8 cellular contexts compared by ENCODE assay signal in the genomic region with DNA sequence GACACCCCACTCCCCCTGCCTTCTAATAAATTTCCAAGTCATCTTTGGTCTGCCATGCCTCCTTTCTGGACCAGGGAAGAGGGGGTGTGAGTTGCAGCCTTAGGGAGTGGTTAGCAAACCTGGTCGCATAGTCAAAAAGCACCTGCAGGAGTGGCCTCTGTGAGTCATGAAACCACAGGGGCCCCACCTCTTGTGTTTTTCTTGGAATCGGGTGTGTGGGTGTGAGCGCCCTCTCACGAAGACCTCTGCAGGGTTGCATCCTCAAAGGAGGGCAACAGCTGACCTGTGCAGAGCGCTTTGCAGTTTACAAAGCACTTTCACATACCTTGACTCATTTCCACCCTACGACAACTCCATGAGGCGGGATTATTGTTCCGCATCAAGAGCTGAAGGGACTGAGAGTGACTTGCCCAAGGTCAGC. TPM values are rescaled to one million over a fixed set of nuclear protein-coding genes. Genes with fewer than 3 reads are reported as not detected.
DNase-seq lines count a peak whose midpoint lies in the region; ATAC-seq and TF ChIP-seq lines count a peak whose summit lies in the region.

No MANE protein-coding gene starts in this region.

- no peak for TF ChIP-seq POLR2A in erythroblast (IDR thresholded peaks at IDR 0.05; ENCODE audit: low read length)

- peak; percentile 27 for DNase-seq in T follicular helper cell (ENCODE audit: low read depth)
- DNase-seq in activated naive CD8-positive, alpha-beta T cell treated with anti-CD3 and anti-CD28 coated beads, Interleukin-2, amount 10 ng/mL, durations not matched to agents 7 days and 5 days = peak; percentile 88
- peak; percentile 69 to 83 for DNase-seq in stimulated activated CD8-positive, alpha-beta memory T cell treated with anti-CD3 and anti-CD28 coated beads, Interleukin-15, amount 100 ng/mL, for 4 hours (ENCODE audit: low read depth in 2 of 2)
- DNase-seq in erythroblast (lab: John Stamatoyannopoulos, UW) = no peak
- DNase-seq in Ammon's horn (ENCODE audit: low spot score) = no peak

- peaks cover 40% of the 10 kb centered on the region for H3K36me3 Mint-ChIP-seq in activated naive CD8-positive, alpha-beta T cell treated with anti-CD3 and anti-CD28 coated beads, Interleukin-2, amount 10 ng/mL, durations not matched to agents 7 days and 5 days

- H3K4me1 Mint-ChIP-seq in activated naive CD8-positive, alpha-beta T cell treated with anti-CD3 and anti-CD28 coated beads, Interleukin-2, amount 10 ng/mL, durations not matched to agents 7 days and 5 days = peaks cover 61% of the 10 kb centered on the region

- H3K9me3 Mint-ChIP-seq in activated naive CD8-positive, alpha-beta T cell treated with anti-CD3 and anti-CD28 coated beads, Interleukin-2, amount 10 ng/mL, durations not matched to agents 7 days and 5 days = peaks cover 1% of the 10 kb centered on the region

- peak overlapping the region; percentile 98 for H3K27ac Mint-ChIP-seq in activated naive CD8-positive, alpha-beta T cell treated with anti-CD3 and anti-CD28 coated beads, Interleukin-2, amount 10 ng/mL, durations not matched to agents 7 days and 5 days

- H3K27me3 Mint-ChIP-seq in activated naive CD8-positive, alpha-beta T cell treated with anti-CD3 and anti-CD28 coated beads, Interleukin-2, amount 10 ng/mL, durations not matched to agents 7 days and 5 days = no peaks in the 10 kb centered on the region

- peak; percentile 92 for ATAC-seq in GM21515 (IDR thresholded peaks at IDR 0.05; ENCODE audit: unreplicated experiment)
- ATAC-seq in activated naive CD8-positive, alpha-beta T cell treated with anti-CD3 and anti-CD28 coated beads, Interleukin-2, amount 10 ng/mL, durations not matched to agents 7 days and 5 days (ENCODE audit: low read depth) = peak; percentile 97
- ATAC-seq in GM18870 (IDR thresholded peaks at IDR 0.05; ENCODE audit: unreplicated experiment) = no peak
- ATAC-seq in GM19328 (IDR thresholded peaks at IDR 0.05; ENCODE audit: unreplicated experiment) = no peak

- POLR2A ChIA-PET in activated naive CD8-positive, alpha-beta T cell treated with anti-CD3 and anti-CD28 coated beads, Interleukin-2, amount 10 ng/mL, durations not matched to agents 7 days and 5 days (lab: Charles Lee) = interaction anchor here (0.8 to 5.5 kb wide), 12 partner anchors 12 to 334 kb away, joined by 3 to 89 read pairs (median 8); partner anchors contain the start of gene TNFSF8

- peak overlapping the region; percentile 69 for H3K4me3 Mint-ChIP-seq in activated naive CD8-positive, alpha-beta T cell treated with anti-CD3 and anti-CD28 coated beads, Interleukin-2, amount 10 ng/mL, durations not matched to agents 7 days and 5 days

RNA-seq across cellular contexts. Expression of gene TEX48, which starts 36.8 kb away (rescaled TPM):
- not detected for total RNA-seq in activated naive CD8-positive, alpha-beta T cell treated with anti-CD3 and anti-CD28 coated beads, Interleukin-2, amount 10 ng/mL, durations not matched to agents 7 days and 5 days

Comparison
In these comparisons a context has a peak if more than half of its experiments do, and no peak if none do; other contexts are left out.
1. ATAC-seq: peak in GM21515 (single experiment) and activated naive CD8-positive, alpha-beta T cell treated with anti-CD3 and anti-CD28 coated beads, Interleukin-2, amount 10 ng/mL, durations not matched to agents 7 days and 5 days (single experiment); none in GM18870 (single experiment) and GM19328 (single experiment).
2. DNase-seq: peak in T follicular helper cell (single experiment), activated naive CD8-positive, alpha-beta T cell treated with anti-CD3 and anti-CD28 coated beads, Interleukin-2, amount 10 ng/mL, durations not matched to agents 7 days and 5 days (single experiment) and stimulated activated CD8-positive, alpha-beta memory T cell treated with anti-CD3 and anti-CD28 coated beads, Interleukin-15, amount 100 ng/mL, for 4 hours (2 of 2); none in erythroblast (0 of 2) and Ammon's horn (single experiment).